Comparison of ENCODE assay signal across 8 cellular contexts in genomic region chr3:149657796-149658443, GRCh38. TPM values are rescaled to one million over a fixed set of nuclear protein-coding genes. Genes with fewer than 3 reads are reported as not detected.
DNase-seq lines count a peak whose midpoint lies in the region; ATAC-seq and TF ChIP-seq lines count a peak whose summit lies in the region.

TSS of gene WWTR1 (minus strand) at chr3:149658025. CDS start at chr3:149657306, 719 bp downstream.

- TF ChIP-seq CTCF in gastroesophageal sphincter (IDR thresholded peaks at IDR 0.05) (peak in 1 of 4 experiments; percentile 1), nephron progenitor cell (IDR thresholded peaks at IDR 0.05) (no peak), uterus (IDR thresholded peaks at IDR 0.05) (no peak)

- H3K9me3 ChIP-seq in gastroesophageal sphincter (no peaks in the 10 kb centered on the region), uterus (no peaks in the 10 kb centered on the region)

- H3K27ac ChIP-seq in gastroesophageal sphincter (peak within 1 kb of the TSS; percentile 94 to 100 (median 99)), uterus (peak within 1 kb of the TSS; percentile 98)

- DNase-seq in AG08396 (ENCODE audit: low spot score), result peak; percentile 92
- peak; percentile 48 for DNase-seq in NCI-H69 (lab: John Stamatoyannopoulos, UW)
- DNase-seq in activated naive CD4-positive, alpha-beta T cell treated with anti-CD3 and anti-CD28 coated beads, Interleukin-2, amount 50 U/mL, for 72 hours (ENCODE audit: low spot score in 2 of 2), result peak in 1 of 2 donors; percentile 40
- DNase-seq in nephron progenitor cell, result peak; percentile 89
- peak; percentile 94 to 98 for DNase-seq in uterus

- ATAC-seq in HG02970 (IDR thresholded peaks at IDR 0.05; ENCODE audit: low FRiP score, unreplicated experiment), result peak; percentile 31
- peak; percentile 69 to 70 for ATAC-seq in activated naive CD4-positive, alpha-beta T cell treated with anti-CD3 and anti-CD28 coated beads, Interleukin-2, amount 50 U/mL, for 72 hours
- ATAC-seq in gastroesophageal sphincter, result peak; percentile 87

- peaks cover 72% of the 10 kb centered on the region for H3K4me1 Mint-ChIP-seq in nephron progenitor cell

- H3K9me3 Mint-ChIP-seq in activated naive CD4-positive, alpha-beta T cell treated with anti-CD3 and anti-CD28 coated beads, Interleukin-2, amount 50 U/mL, for 72 hours, result no peaks in the 10 kb centered on the region
- no peaks in the 10 kb centered on the region for H3K9me3 Mint-ChIP-seq in nephron progenitor cell

- H3K36me3 Mint-ChIP-seq in activated naive CD4-positive, alpha-beta T cell treated with anti-CD3 and anti-CD28 coated beads, Interleukin-2, amount 50 U/mL, for 72 hours, result peaks cover 0 to 9% of the 10 kb centered on the region in 2 donors
- H3K36me3 Mint-ChIP-seq in nephron progenitor cell (ENCODE audit: low read depth), result peaks cover 26% of the 10 kb centered on the region

- H3K36me3 ChIP-seq in gastroesophageal sphincter (no peaks in the 10 kb centered on the region), uterus (no peaks in the 10 kb centered on the region)

- H3K4me1 ChIP-seq in gastroesophageal sphincter, result peaks cover 5 to 56% (median 8%) of the 10 kb centered on the region in 3 donors
- peaks cover 4 to 10% of the 10 kb centered on the region in 2 donors for H3K4me1 ChIP-seq in uterus

- intact Hi-C loops in uterus (cut with DNase I; ENCODE audit: low total_unique reads), result loop anchor here (10.0 kb wide), 1 partner anchor 123 kb away; no protein-coding TSS in a partner anchor

- H3K27ac Mint-ChIP-seq in activated naive CD4-positive, alpha-beta T cell treated with anti-CD3 and anti-CD28 coated beads, Interleukin-2, amount 50 U/mL, for 72 hours, result no peak within 1 kb of the TSS
- H3K27ac Mint-ChIP-seq in nephron progenitor cell, result peak within 1 kb of the TSS; percentile 99

- H3K27me3 Mint-ChIP-seq in nephron progenitor cell (ENCODE audit: low read depth, poor library complexity), result peaks cover 3% of the 10 kb centered on the region

- TF ChIP-seq POLR2A in GM18526 (IDR thresholded peaks at IDR 0.05; ENCODE audit: extremely low read depth, insufficient read length) (peak; percentile 62), gastroesophageal sphincter (IDR thresholded peaks at IDR 0.05) (peak; percentile 95 to 97), uterus (IDR thresholded peaks at IDR 0.05) (peak; percentile 96 to 99)

- 0% methylated on average over 6 of the region's 46 CpGs; no CpG with 5 or more reads in 1 of the 2 donors for WGBS in gastroesophageal sphincter (ENCODE audit: low coverage in 1 of 2), 2 donors

- H3K4me3 ChIP-seq in gastroesophageal sphincter, result peak within 1 kb of the TSS; percentile 84
- H3K4me3 ChIP-seq in uterus, result peak within 1 kb of the TSS; percentile 72 to 95

- H3K4me3 Mint-ChIP-seq in nephron progenitor cell, result peak within 1 kb of the TSS; percentile 94

- H3K27me3 ChIP-seq in gastroesophageal sphincter (no peaks in the 10 kb centered on the region), uterus (no peaks in the 10 kb centered on the region)

- TF ChIP-seq EP300 in gastroesophageal sphincter (IDR thresholded peaks at IDR 0.05), result no peak

RNA-seq across cellular contexts. Expression of gene WWTR1, which starts in this region (rescaled TPM):
- 1 to 10 TPM in 1 of 2 donors, under 1 TPM in 1; 0.99 to 1.2 TPM for total RNA-seq in activated naive CD4-positive, alpha-beta T cell treated with anti-CD3 and anti-CD28 coated beads, Interleukin-2, amount 50 U/mL, for 72 hours
- total RNA-seq in gastroesophageal sphincter (100 to 1,000 TPM; 239 to 482 (median 321) TPM), uterus (100 to 1,000 TPM; 103 to 148 (median 116) TPM)

Comparison
In these comparisons a context has a peak if more than half of its experiments do, and no peak if none do; other contexts are left out.
1. RNA of gene WWTR1 (total RNA-seq): 239 to 482 TPM in gastroesophageal sphincter and 103 to 148 TPM in uterus; 0.99 to 1.2 TPM in activated naive CD4-positive, alpha-beta T cell treated with anti-CD3 and anti-CD28 coated beads, Interleukin-2, amount 50 U/mL, for 72 hours; every median in the first group is over 10 times any median in the second.
2. ATAC-seq: peak in every context shown above with its lines; median percentile 87 in gastroesophageal sphincter; 70 in activated naive CD4-positive, alpha-beta T cell treated with anti-CD3 and anti-CD28 coated beads, Interleukin-2, amount 50 U/mL, for 72 hours; 31 in HG02970.
3. Peak in every context shown above with its lines, with median percentiles within 50 percentile points of each other: POLR2A ChIP-seq.